Comparison of ENCODE assay signal across 23 cellular contexts in the genomic region with DNA sequence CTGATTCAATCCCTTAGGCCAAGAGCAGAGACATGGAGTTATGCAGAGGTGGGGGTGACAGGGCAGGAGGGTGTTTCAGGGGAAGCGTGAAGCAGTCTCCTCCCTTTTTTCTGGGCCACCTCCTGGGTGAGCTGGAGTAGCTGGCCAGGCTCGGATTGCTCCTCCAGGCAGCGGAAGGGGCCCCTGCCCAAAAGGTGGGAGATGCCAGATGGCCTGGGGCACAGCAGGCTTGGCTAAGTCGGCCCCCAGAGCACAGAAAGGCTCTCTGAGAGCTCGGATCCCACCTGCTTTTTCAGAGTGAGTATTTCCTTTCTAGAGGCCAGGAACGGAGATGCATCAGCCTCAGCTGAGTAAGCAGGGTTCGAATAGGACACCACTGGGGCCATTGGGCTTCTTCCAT.
"Had no signal": no experiment of that assay in that cellular context is flagged by ENCODE, and none has a peak within 500 bp of the region (broad histone marks: within the 10 kb centered on the region; RNA-seq: fewer than 3 reads in every experiment).

No MANE protein-coding gene starts in this region.

- H3K36me3 ChIP-seq: brain microvascular endothelial cell, esophagus squamous epithelium, gastroesophageal sphincter had no signal

- DNase-seq: activated CD4-positive, alpha-beta memory T cell treated with anti-CD3 and anti-CD28 coated beads for 36 hours; activated CD4-positive, alpha-beta T cell treated with anti-CD3 and anti-CD28 coated beads for 36 hours; activated CD4-positive, alpha-beta T cell treated with anti-CD3 and anti-CD28 coated beads, Interleukin-2, amount 10 ng/mL, durations not matched to agents 24 days and 14 days; activated CD4-positive, CD25-positive, alpha-beta regulatory T cell; activated CD4-positive, CD25-positive, alpha-beta regulatory T cell treated with anti-CD3 and anti-CD28 coated beads, Interleukin-2, amount 50 U/mL, for 72 hours; activated CD8-positive, alpha-beta T cell treated with anti-CD3 and anti-CD28 coated beads, Interleukin-2, amount 10 ng/mL, durations not matched to agents 7 days and 5 days; activated effector memory CD4-positive, alpha-beta T cell treated with Interleukin-2 at 50 U/mL for 16 hours; activated gamma-delta T cell treated with Interleukin-2 at 50 U/mL for 16 hours; activated naive CD4-positive, alpha-beta T cell treated with anti-CD3 and anti-CD28 coated beads, Interleukin-2, amount 50 U/mL, for 16 hours; activated naive CD4-positive, alpha-beta T cell treated with Interleukin-2 at 50 U/mL for 16 hours; activated T-cell treated with anti-CD3 and anti-CD28 coated beads, Interleukin-2, amount 50 U/mL, for 4 hours; amniotic stem cell; anterior cingulate cortex; brain microvascular endothelial cell; caudate nucleus; effector CD8-positive, alpha-beta T cell; esophagus squamous epithelium; foreskin melanocyte; T-helper 2 cell had no signal

- H3K27ac Mint-ChIP-seq: activated CD4-positive, alpha-beta memory T cell treated with anti-CD3 and anti-CD28 coated beads for 36 hours; activated CD4-positive, alpha-beta T cell treated with anti-CD3 and anti-CD28 coated beads for 36 hours; activated CD4-positive, alpha-beta T cell treated with anti-CD3 and anti-CD28 coated beads, Interleukin-2, amount 10 ng/mL, durations not matched to agents 24 days and 14 days; activated CD8-positive, alpha-beta T cell treated with anti-CD3 and anti-CD28 coated beads, Interleukin-2, amount 10 ng/mL, durations not matched to agents 7 days and 5 days; activated naive CD8-positive, alpha-beta T cell; activated T-helper 17 cell treated with anti-CD3 and anti-CD28 coated beads, Interleukin-2, amount 50 U/mL, for 72 hours had no signal

- H3K4me1 ChIP-seq: esophagus squamous epithelium, gastroesophageal sphincter had no signal

- H3K4me1 Mint-ChIP-seq: activated CD4-positive, alpha-beta T cell treated with anti-CD3 and anti-CD28 coated beads for 36 hours; activated CD4-positive, alpha-beta T cell treated with anti-CD3 and anti-CD28 coated beads, Interleukin-2, amount 10 ng/mL, durations not matched to agents 24 days and 14 days had no signal

- H3K4me3 Mint-ChIP-seq: activated CD4-positive, alpha-beta memory T cell treated with anti-CD3 and anti-CD28 coated beads for 36 hours; activated CD4-positive, alpha-beta T cell treated with anti-CD3 and anti-CD28 coated beads for 36 hours; activated CD4-positive, alpha-beta T cell treated with anti-CD3 and anti-CD28 coated beads, Interleukin-2, amount 10 ng/mL, durations not matched to agents 24 days and 14 days; activated CD8-positive, alpha-beta T cell treated with anti-CD3 and anti-CD28 coated beads, Interleukin-2, amount 10 ng/mL, durations not matched to agents 7 days and 5 days; activated naive CD8-positive, alpha-beta T cell; activated T-cell treated with anti-CD3 and anti-CD28 coated beads, Interleukin-2, amount 50 U/mL, for 4 hours; activated T-helper 17 cell treated with anti-CD3 and anti-CD28 coated beads, Interleukin-2, amount 50 U/mL, for 72 hours had no signal

- H3K27me3 ChIP-seq: brain microvascular endothelial cell, esophagus squamous epithelium, gastroesophageal sphincter had no signal

- H3K4me3 ChIP-seq: esophagus squamous epithelium, gastroesophageal sphincter had no signal

- H3K27ac ChIP-seq: brain microvascular endothelial cell, epithelial cell of prostate, esophagus squamous epithelium, gastroesophageal sphincter had no signal

- H3K36me3 Mint-ChIP-seq: activated CD4-positive, alpha-beta memory T cell treated with anti-CD3 and anti-CD28 coated beads for 36 hours; activated naive CD8-positive, alpha-beta T cell had no signal

- H3K27me3 Mint-ChIP-seq: activated CD4-positive, alpha-beta memory T cell treated with anti-CD3 and anti-CD28 coated beads for 36 hours; activated CD4-positive, alpha-beta T cell treated with anti-CD3 and anti-CD28 coated beads for 36 hours; activated CD4-positive, alpha-beta T cell treated with anti-CD3 and anti-CD28 coated beads, Interleukin-2, amount 10 ng/mL, durations not matched to agents 24 days and 14 days; activated naive CD8-positive, alpha-beta T cell; activated T-helper 17 cell treated with anti-CD3 and anti-CD28 coated beads, Interleukin-2, amount 50 U/mL, for 72 hours had no signal

- H3K9me3 ChIP-seq: esophagus squamous epithelium, gastroesophageal sphincter had no signal

- H3K9me3 Mint-ChIP-seq: activated CD4-positive, alpha-beta memory T cell treated with anti-CD3 and anti-CD28 coated beads for 36 hours; activated CD4-positive, alpha-beta T cell treated with anti-CD3 and anti-CD28 coated beads, Interleukin-2, amount 10 ng/mL, durations not matched to agents 24 days and 14 days; activated T-cell treated with anti-CD3 and anti-CD28 coated beads, Interleukin-2, amount 50 U/mL, for 4 hours; activated T-helper 17 cell treated with anti-CD3 and anti-CD28 coated beads, Interleukin-2, amount 50 U/mL, for 72 hours had no signal

- ATAC-seq: activated CD4-positive, alpha-beta T cell treated with anti-CD3 and anti-CD28 coated beads for 36 hours; activated CD8-positive, alpha-beta T cell treated with anti-CD3 and anti-CD28 coated beads, Interleukin-2, amount 10 ng/mL, durations not matched to agents 7 days and 5 days; activated T-cell treated with anti-CD3 and anti-CD28 coated beads, Interleukin-2, amount 50 U/mL, for 4 hours; activated T-helper 17 cell treated with anti-CD3 and anti-CD28 coated beads, Interleukin-2, amount 50 U/mL, for 72 hours; gastroesophageal sphincter had no signal
